ENCODE assay signal across 8 cellular contexts in genomic region chr9:125261501-125262216, GRCh38. TPM values are rescaled to one million over a fixed set of nuclear protein-coding genes. Genes with fewer than 3 reads are reported as not detected.
DNase-seq lines count a peak whose midpoint lies in the region; ATAC-seq, FAIRE-seq and TF ChIP-seq lines count a peak whose summit lies in the region.

GAPVD1 (plus strand) TSS chr9:125261826; CDS start chr9:125298922, 37,096 bp downstream.

- H3K4me3 ChIP-seq in adipocyte (ENCODE audit: low read length) (peak within 1 kb of the TSS; percentile 95), heart left ventricle (peak within 1 kb of the TSS; percentile 66 to 100 (median 91))

- H3K36me3 ChIP-seq in adipocyte (ENCODE audit: control insufficient read depth, insufficient read depth, low read length, severe bottlenecking) (peaks cover under 1% of the 10 kb centered on the region), heart left ventricle (peaks cover 0 to 17% (median 3%) of the 10 kb centered on the region in 9 donors)

- no peaks in the 10 kb centered on the region for H3K9me3 Mint-ChIP-seq in type B pancreatic cell

- DNase-seq in GM12891 (ENCODE audit: insufficient read length, low spot score) (peak; percentile 97), NCI-H128 (lab: John Stamatoyannopoulos, UW; ENCODE audit: unreplicated experiment) (peak; percentile 65), T follicular helper cell (ENCODE audit: low read depth) (peak; percentile 80), adipocyte (ENCODE audit: low read depth) (peak; percentile 94), heart left ventricle (peak; percentile 88 to 95 (median 91)), posterior cingulate gyrus (peak; percentile 76 to 98 (median 85)), type B pancreatic cell (ENCODE audit: extremely low spot score, unreplicated experiment) (peak; percentile 92)

- ATAC-seq in HG02759 (IDR thresholded peaks at IDR 0.05; ENCODE audit: unreplicated experiment) = peak; percentile 95
- peak; percentile 96 to 99 (median 98) for ATAC-seq in heart left ventricle

- H3K4me1 ChIP-seq in adipocyte (ENCODE audit: control insufficient read depth, insufficient read depth, low read length) (peaks cover 22% of the 10 kb centered on the region), heart left ventricle (peaks cover 0 to 64% (median 20%) of the 10 kb centered on the region in 12 donors)

- peak; percentile 93 for FAIRE-seq in GM12891 (lab: Jason Lieb, UNC)

- WGBS in heart left ventricle, 4 donors = 3 to 6% (median 4%) methylated on average over 34 to 66 of the region's 66 CpGs

- H3K27me3 ChIP-seq in adipocyte (replicated peaks; ENCODE audit: control insufficient read depth, insufficient read depth, low read length) = no peaks in the 10 kb centered on the region
- H3K27me3 ChIP-seq in heart left ventricle = peaks cover 0 to 4% (median 0%) of the 10 kb centered on the region in 9 donors

- TF ChIP-seq POLR2A in GM12891 (IDR thresholded peaks at IDR 0.05; ENCODE audit: low read depth, low read length) (peak; percentile 90), heart left ventricle (IDR thresholded peaks at IDR 0.05) (peak in 1 of 2 donors; percentile 74)

- peak within 1 kb of the TSS; percentile 87 for H3K27ac Mint-ChIP-seq in type B pancreatic cell

- H3K9me3 ChIP-seq in adipocyte (ENCODE audit: control insufficient read depth, low read length) (no peaks in the 10 kb centered on the region), heart left ventricle (no peaks in the 10 kb centered on the region)

- no peaks in the 10 kb centered on the region for H3K27me3 Mint-ChIP-seq in type B pancreatic cell

- H3K36me3 Mint-ChIP-seq in type B pancreatic cell = peaks cover 17% of the 10 kb centered on the region

- peaks cover 40% of the 10 kb centered on the region for H3K4me1 Mint-ChIP-seq in type B pancreatic cell (ENCODE audit: unreplicated experiment)

- peak within 1 kb of the TSS; percentile 37 to 97 (median 85) for H3K27ac ChIP-seq in heart left ventricle

- peak within 1 kb of the TSS; percentile 98 for H3K9ac ChIP-seq in adipocyte (ENCODE audit: low read length)

- intact Hi-C loops in heart left ventricle (cut with DNase I) = loop anchor here in 3 of 10 donors (1.0 to 10.0 kb wide), 2 partner anchors 20 to 113 kb away; partner anchors contain the start of gene HSPA5 (in 2 of the 3)
- intact Hi-C loops in posterior cingulate gyrus (cut with DNase I) = loop anchor here (2.0 kb wide), 1 partner anchor 19 kb away; no protein-coding TSS in a partner anchor

- peak within 1 kb of the TSS; percentile 97 for H3K4me3 Mint-ChIP-seq in type B pancreatic cell

- TF ChIP-seq CTCF in heart left ventricle (IDR thresholded peaks at IDR 0.05) (peak in 10 of 12 donors; percentile 20 to 68 (median 50)), type B pancreatic cell (conservative IDR thresholded peaks at IDR 0.05) (peak; percentile 60)

TF ChIP-seq in GM12891, 5 proteins besides CTCF, POLR2A, EP300 and RAD21:
- TF ChIP-seq TAF1 (IDR thresholded peaks at IDR 0.05; ENCODE audit: low read depth, low read length) = peak; percentile 72
- TF ChIP-seq POLR2AphosphoS5 (IDR thresholded peaks at IDR 0.05; ENCODE audit: low read depth, low read length) = peak; percentile 92
- peak; percentile 63; the same call in 1 of the 2 replicates for TF ChIP-seq SPI1 (IDR thresholded peaks at IDR 0.05; ENCODE audit: low read depth, low read length)
- peak; percentile 93 for TF ChIP-seq PAX5 (IDR thresholded peaks at IDR 0.05; ENCODE audit: insufficient read depth, low read length, severe bottlenecking)
- TF ChIP-seq POU2F2 (IDR thresholded peaks at IDR 0.05; ENCODE audit: low read depth, low read length) = 0 out of 2 replicates have a peak, but pooled peaks have one; percentile 70

RNA-seq across cellular contexts. Expression of gene GAPVD1, which starts in this region (rescaled TPM):
- 8.0 TPM for polyA plus RNA-seq in GM12891 (2012; ENCODE audit: low read depth, missing spikeins)
- total RNA-seq in heart left ventricle (10 to 100 TPM; 25.9 to 45.5 (median 32.7) TPM), type B pancreatic cell (ENCODE audit: low replicate concordance) (44.4 and 52.4 TPM in 2 replicates)
- polyA plus RNA-seq in heart left ventricle = 10 to 100 TPM in 1 of 2 donors, 1 to 10 TPM in 1; 7.2 to 18.6 TPM

Comparison
In these comparisons a context has a peak if more than half of its experiments do, and no peak if none do; other contexts are left out.
1. Peak in every context shown above with its lines: DNase-seq, ATAC-seq, H3K4me3 ChIP-seq and H3K27ac ChIP-seq.